ENCODE assay signal across 8 cellular contexts in genomic region chr12:47772738-47773061, GRCh38. TPM values are rescaled to one million over a fixed set of nuclear protein-coding genes. Genes with fewer than 3 reads are reported as not detected.
DNase-seq lines count a peak whose midpoint lies in the region; ATAC-seq and TF ChIP-seq lines count a peak whose summit lies in the region.

No MANE protein-coding gene starts in this region.

- peak overlapping the region; percentile 44 for H3K4me3 ChIP-seq in CD4-positive, CD25-positive, alpha-beta regulatory T cell (ENCODE audit: low read depth, low read length)
- peak overlapping the region; percentile 44 for H3K4me3 ChIP-seq in NB4 (ENCODE audit: low read depth, low read length)
- peak overlapping the region; percentile 38 for H3K4me3 ChIP-seq in effector memory CD4-positive, alpha-beta T cell (ENCODE audit: insufficient read depth, low read depth, low read length, poor library complexity, severe bottlenecking)
- peak overlapping the region; percentile 69 for H3K4me3 ChIP-seq in neuronal stem cell (ENCODE audit: low read length in 2 of 2)

- H3K23ac ChIP-seq in neuronal stem cell (ENCODE audit: low read depth, low read length, poor library complexity): no peak overlapping the region

- H3K4me2 ChIP-seq in neuronal stem cell (ENCODE audit: insufficient read depth, low read length, poor library complexity, severe bottlenecking): peak overlapping the region; percentile 54

- peaks cover 12% of the 10 kb centered on the region for H3K4me1 ChIP-seq in CD4-positive, CD25-positive, alpha-beta regulatory T cell (ENCODE audit: control insufficient read depth, insufficient read depth, low read length, poor library complexity, severe bottlenecking)
- peaks cover 9% of the 10 kb centered on the region for H3K4me1 ChIP-seq in effector memory CD4-positive, alpha-beta T cell (ENCODE audit: control insufficient read depth, insufficient read depth, low read length, poor library complexity, severe bottlenecking)
- H3K4me1 ChIP-seq in neuronal stem cell (ENCODE audit: control insufficient read depth in 2 of 2, insufficient read depth in 1 of 2, low read depth in 1 of 2, low read length in 2 of 2): peaks cover 11 to 14% of the 10 kb centered on the region in 2 donors

- no peak overlapping the region for H3K4ac ChIP-seq in neuronal stem cell (ENCODE audit: low read length)

- no peak overlapping the region for H2BK15ac ChIP-seq in neuronal stem cell (ENCODE audit: low read length)

- ATAC-seq in CD4-positive, CD25-positive, alpha-beta regulatory T cell (ENCODE audit: low read depth in 2 of 2): no peak
- ATAC-seq in GM19455 (IDR thresholded peaks at IDR 0.05; ENCODE audit: unreplicated experiment) (no peak), GM19397 (IDR thresholded peaks at IDR 0.05; ENCODE audit: unreplicated experiment) (no peak)

- no peaks in the 10 kb centered on the region for H3K9me3 ChIP-seq in CD4-positive, CD25-positive, alpha-beta regulatory T cell (ENCODE audit: control insufficient read depth in 2 of 2, low read length in 2 of 2)
- no peaks in the 10 kb centered on the region for H3K9me3 ChIP-seq in effector memory CD4-positive, alpha-beta T cell (ENCODE audit: control insufficient read depth, low read length)
- no peaks in the 10 kb centered on the region for H3K9me3 ChIP-seq in neuronal stem cell (replicated peaks in 1 of 2; ENCODE audit: control insufficient read depth in 2 of 2, insufficient read depth in 1 of 2, low read depth in 1 of 2, low read length in 2 of 2)

- peak overlapping the region in 2 of 3 donors; percentile 86 to 87 for H3K27ac Mint-ChIP-seq in CD4-positive, CD25-positive, alpha-beta regulatory T cell

- H2AK5ac ChIP-seq in neuronal stem cell (ENCODE audit: low read depth, low read length): no peak overlapping the region

- no peak overlapping the region for H2BK120ac ChIP-seq in neuronal stem cell (ENCODE audit: low read depth, low read length)

- H2BK5ac ChIP-seq in neuronal stem cell (ENCODE audit: low read length): no peak overlapping the region

- no peak overlapping the region for H2BK12ac ChIP-seq in neuronal stem cell (ENCODE audit: low read length)

- no peaks in the 10 kb centered on the region for H3K27me3 ChIP-seq in CD4-positive, CD25-positive, alpha-beta regulatory T cell (ENCODE audit: control insufficient read depth, insufficient read depth, low read length)
- no peaks in the 10 kb centered on the region for H3K27me3 ChIP-seq in effector memory CD4-positive, alpha-beta T cell (replicated peaks; ENCODE audit: control insufficient read depth, insufficient read depth, low read length, poor library complexity, severe bottlenecking)
- H3K27me3 ChIP-seq in neuronal stem cell (ENCODE audit: control insufficient read depth in 3 of 3, insufficient read depth in 3 of 3, low read depth in 1 of 3, low read length in 3 of 3): peaks cover 0 to 5% (median 0%) of the 10 kb centered on the region in 3 experiments

- H3K9ac ChIP-seq in neuronal stem cell (ENCODE audit: low read depth, low read length, poor library complexity): no peak overlapping the region

- no CpG with 5 or more reads among the region's 17 CpGs for WGBS in neuronal stem cell (ENCODE audit: extremely low coverage in 2 of 2, insufficient read length in 2 of 2, insufficient replicate concordance in 1 of 2), 2 donors

- DNase-seq in CD4-positive, CD25-positive, alpha-beta regulatory T cell: no peak
- DNase-seq in NB4 (ENCODE audit: low read depth): no peak
- no peak for DNase-seq in effector memory CD4-positive, alpha-beta T cell
- no peak for DNase-seq in neuronal stem cell (ENCODE audit: low spot score)
- no peak for DNase-seq in T1000 (lab: John Stamatoyannopoulos, UW)
- no peak for DNase-seq in HuH-7 (ENCODE audit: low spot score)

- no peaks in the 10 kb centered on the region for H3K36me3 Mint-ChIP-seq in CD4-positive, CD25-positive, alpha-beta regulatory T cell

- H3K79me1 ChIP-seq in neuronal stem cell (ENCODE audit: low read depth, low read length): no peaks in the 10 kb centered on the region

- no peak overlapping the region for H4K91ac ChIP-seq in neuronal stem cell (ENCODE audit: low read depth, low read length, poor library complexity)

- H3K18ac ChIP-seq in neuronal stem cell (ENCODE audit: low read length): no peak overlapping the region

- no peaks in the 10 kb centered on the region for H3K36me3 ChIP-seq in CD4-positive, CD25-positive, alpha-beta regulatory T cell (ENCODE audit: control insufficient read depth, insufficient read depth, low read length)
- no peaks in the 10 kb centered on the region for H3K36me3 ChIP-seq in effector memory CD4-positive, alpha-beta T cell (ENCODE audit: control insufficient read depth, insufficient read depth, low read length)
- H3K36me3 ChIP-seq in neuronal stem cell (replicated peaks in 1 of 2; ENCODE audit: control insufficient read depth in 2 of 2, insufficient read depth in 2 of 2, low read length in 2 of 2): no peaks in the 10 kb centered on the region

- no peaks in the 10 kb centered on the region for H3K9me3 Mint-ChIP-seq in CD4-positive, CD25-positive, alpha-beta regulatory T cell

- no peak overlapping the region for H4K8ac ChIP-seq in neuronal stem cell (ENCODE audit: low read depth, low read length)

- H3K27ac ChIP-seq in CD4-positive, CD25-positive, alpha-beta regulatory T cell (ENCODE audit: insufficient read depth, low read length, poor library complexity, severe bottlenecking): no peak overlapping the region
- H3K27ac ChIP-seq in effector memory CD4-positive, alpha-beta T cell (ENCODE audit: insufficient read depth, low read length, poor library complexity, severe bottlenecking): no peak overlapping the region
- H3K27ac ChIP-seq in neuronal stem cell (replicated peaks; ENCODE audit: low read length): no peak overlapping the region

- peaks cover 4% of the 10 kb centered on the region for H3K27me3 Mint-ChIP-seq in CD4-positive, CD25-positive, alpha-beta regulatory T cell

- no peak for TF ChIP-seq POLR2A in NB4 (IDR thresholded peaks at IDR 0.05; ENCODE audit: extremely low read depth, insufficient read length)

- H3K14ac ChIP-seq in neuronal stem cell (ENCODE audit: low read length): no peak overlapping the region

- peak overlapping the region; percentile 96 for H2AFZ ChIP-seq in neuronal stem cell (ENCODE audit: low read length)

- peaks cover 0 to 27% (median 6%) of the 10 kb centered on the region in 4 donors for H3K4me1 Mint-ChIP-seq in CD4-positive, CD25-positive, alpha-beta regulatory T cell

- no peak for TF ChIP-seq CTCF in NB4 (IDR thresholded peaks at IDR 0.05; ENCODE audit: low read depth, low read length)

- peak overlapping the region in 3 of 4 donors; percentile 85 to 97 (median 90) for H3K4me3 Mint-ChIP-seq in CD4-positive, CD25-positive, alpha-beta regulatory T cell

RNA-seq across cellular contexts. Expression of gene SLC48A1, which starts 0.3 kb away (rescaled TPM):
- 4.9 TPM for total RNA-seq in CD4-positive, CD25-positive, alpha-beta regulatory T cell
- 10 to 100 TPM in 1 of 4 donors, 1 to 10 TPM in 3; 7.3 to 12.7 (median 8.7) TPM for polyA plus RNA-seq in CD4-positive, CD25-positive, alpha-beta regulatory T cell
- 12.5 TPM for polyA plus RNA-seq in neuronal stem cell (2013, experiment 1 of 2)
- 12.3 TPM for polyA plus RNA-seq in neuronal stem cell (2013, experiment 2 of 2)

RNA-seq across cellular contexts. Expression of gene RAPGEF3, which starts 14.0 kb away (rescaled TPM):
- 0.79 TPM for total RNA-seq in CD4-positive, CD25-positive, alpha-beta regulatory T cell
- under 1 TPM in 2 of 4 donors, not detected in 2; 0.10 to 0.14 TPM for polyA plus RNA-seq in CD4-positive, CD25-positive, alpha-beta regulatory T cell
- 1.3 TPM for polyA plus RNA-seq in neuronal stem cell (2013, experiment 1 of 2)
- 1.1 TPM for polyA plus RNA-seq in neuronal stem cell (2013, experiment 2 of 2)

RNA-seq across cellular contexts. Expression of gene HDAC7, which starts 47.0 kb away (rescaled TPM):
- 163 TPM for total RNA-seq in CD4-positive, CD25-positive, alpha-beta regulatory T cell
- polyA plus RNA-seq in CD4-positive, CD25-positive, alpha-beta regulatory T cell: 10 to 100 TPM; 14.0 to 15.4 (median 15.3) TPM
- polyA plus RNA-seq in neuronal stem cell (2013, experiment 1 of 2): 26.3 TPM
- polyA plus RNA-seq in neuronal stem cell (2013, experiment 2 of 2): 27.4 TPM

RNA-seq across cellular contexts. Expression of gene ENDOU, which starts 47.4 kb away (rescaled TPM):
- total RNA-seq in CD4-positive, CD25-positive, alpha-beta regulatory T cell: not detected
- under 1 TPM in 1 of 4 donors, not detected in 3; 0.45 TPM for polyA plus RNA-seq in CD4-positive, CD25-positive, alpha-beta regulatory T cell
- not detected for polyA plus RNA-seq in neuronal stem cell (2013, experiment 1 of 2)
- 0.07 TPM for polyA plus RNA-seq in neuronal stem cell (2013, experiment 2 of 2)
